Comparison of ENCODE assay signal across 8 cellular contexts in genomic region chr10:103854265-103854686, GRCh38. TPM values are rescaled to one million over a fixed set of nuclear protein-coding genes. Genes with fewer than 3 reads are reported as not detected.
A peak's percentile ranks its signal among the peaks of the same experiment; 100 is the strongest.
DNase-seq lines count a peak whose midpoint lies in the region; ATAC-seq, FAIRE-seq and TF ChIP-seq lines count a peak whose summit lies in the region.

No MANE protein-coding gene starts in this region.

- peak overlapping the region; percentile 35 for H3K27ac Mint-ChIP-seq in activated T-cell treated with anti-CD3 and anti-CD28 coated beads, Interleukin-2, amount 50 U/mL, for 24 hours

- no peaks in the 10 kb centered on the region for H4K20me1 ChIP-seq in GM12878 (ENCODE audit: control insufficient read depth, insufficient read depth)

- in situ Hi-C loops in GM12878 (cut with MboI), result no loop called here

- peak overlapping the region; percentile 76 for H3K4me3 Mint-ChIP-seq in activated T-cell treated with anti-CD3 and anti-CD28 coated beads, Interleukin-2, amount 50 U/mL, for 24 hours

- TF ChIP-seq CTCF in GM12878 (IDR thresholded peaks at IDR 0.05 in 2 of 3, conservative IDR thresholded peaks at IDR 0.05 in 1 of 3; ENCODE audit: control insufficient read depth in 2 of 3, extremely low read depth in 1 of 3, insufficient read depth in 1 of 3, low read depth in 3 of 3, low read length in 3 of 3) (no peak), liver (IDR thresholded peaks at IDR 0.05; ENCODE audit: low read depth, low read length, missing input control) (no peak), tibial artery (IDR thresholded peaks at IDR 0.05) (no peak)

- H3K4me3 ChIP-seq in GM12878 (no peak overlapping the region), liver (ENCODE audit: low read depth in 1 of 3, low read length in 3 of 3) (peak overlapping the region; percentile 60 to 78 (median 66)), tibial artery (peak overlapping the region; percentile 57 to 61)

- H3K4me1 ChIP-seq in GM12878 (ENCODE audit: control insufficient read depth, insufficient read depth, low read length), result no peaks in the 10 kb centered on the region; the same call in 1 of the 2 replicates
- H3K4me1 ChIP-seq in liver (ENCODE audit: control insufficient read depth in 4 of 4, insufficient read depth in 4 of 4, low read length in 3 of 4), result peaks cover 7 to 38% (median 27%) of the 10 kb centered on the region in 4 donors
- H3K4me1 ChIP-seq in tibial artery, result peaks cover 0 to 65% (median 41%) of the 10 kb centered on the region in 4 donors

- DNase-seq in activated T-cell treated with anti-CD3 and anti-CD28 coated beads, Interleukin-2, amount 50 U/mL, for 24 hours, result no peak
- no peak for DNase-seq in activated T-cell treated with anti-CD3 and anti-CD28 coated beads, Interleukin-2, amount 50 U/mL, for 48 hours
- DNase-seq in GM12878 (ENCODE audit: low read depth, low spot score) (no peak), tibial artery (peak in 1 of 2 donors; percentile 67), NCI-H2081 (lab: John Stamatoyannopoulos, UW) (no peak), HTR-8/SVneo (ENCODE audit: insufficient read length, low spot score) (no peak)

- H3K4me1 Mint-ChIP-seq in activated T-cell treated with anti-CD3 and anti-CD28 coated beads, Interleukin-2, amount 50 U/mL, for 24 hours (ENCODE audit: low read depth), result peaks cover 12% of the 10 kb centered on the region

- no peak overlapping the region for H2AFZ ChIP-seq in GM12878 (ENCODE audit: control insufficient read depth, low read depth, low read length)

- H3K27me3 Mint-ChIP-seq in activated T-cell treated with anti-CD3 and anti-CD28 coated beads, Interleukin-2, amount 50 U/mL, for 24 hours, result peaks cover 47% of the 10 kb centered on the region

- CTCF ChIA-PET in GM12878 (lab: Yijun Ruan, JAX), result interaction anchor here (1.1 to 3.2 kb wide), 2 partner anchors 141 to 366 kb away, joined by 3 to 17 read pairs; no protein-coding TSS in a partner anchor

- WGBS in GM12878 (ENCODE audit: insufficient coverage, insufficient replicate concordance, low lambda C conversion rate, missing lambda C conversion rate), result 1% methylated on average over 13 of the region's 13 CpGs
- 25% methylated on average over 13 of the region's 13 CpGs for WGBS in liver

- TF ChIP-seq EP300 in GM12878 (IDR thresholded peaks at IDR 0.05; ENCODE audit: borderline replicate concordance in 1 of 2, control insufficient read depth in 1 of 2, low read depth in 2 of 2, low read length in 2 of 2), result no peak

- RAD21 ChIA-PET in GM12878 (lab: Charles Lee; ENCODE audit: unreplicated experiment), result interaction anchor here (1.2 to 3.6 kb wide), 3 partner anchors 72 to 141 kb away, joined by 3 to 14 read pairs (median 3); no protein-coding TSS in a partner anchor

- no TSS peak for BruUV-seq in GM12878 (replicated peaks; lab: Mats Ljungman, UMichigan)

- no peak overlapping the region for H3K27ac ChIP-seq in GM12878 (ENCODE audit: control insufficient read depth, insufficient read depth)
- H3K27ac ChIP-seq in liver (ENCODE audit: low read depth in 1 of 2, low read length in 2 of 2), result peak overlapping the region in 1 of 2 donors; percentile 23
- peak overlapping the region; percentile 55 to 62 for H3K27ac ChIP-seq in tibial artery

- SMC1A ChIA-PET in GM12878 (lab: Charles Lee; ENCODE audit: uncharacterized antibody, unreplicated experiment), result interaction anchor here (1.2 to 2.5 kb wide), 2 partner anchors 40 to 141 kb away, joined by 4 to 13 read pairs; no protein-coding TSS in a partner anchor

- H3K9ac ChIP-seq in GM12878 (ENCODE audit: control insufficient read depth, insufficient read depth, low read length), result no peak overlapping the region
- H3K9ac ChIP-seq in liver (ENCODE audit: low read depth in 1 of 2, low read length in 2 of 2), result no peak overlapping the region

- TF ChIP-seq POLR2A in GM12878 (IDR thresholded peaks at IDR 0.05; ENCODE audit: low read depth, low read length), result no peak

- H3K36me3 ChIP-seq in GM12878 (ENCODE audit: control insufficient read depth in 2 of 2, insufficient read depth in 2 of 2, low read length in 1 of 2) (no peaks in the 10 kb centered on the region), liver (ENCODE audit: control insufficient read depth in 4 of 4, insufficient read depth in 3 of 4, low read depth in 1 of 4, low read length in 3 of 4) (no peaks in the 10 kb centered on the region), tibial artery (no peaks in the 10 kb centered on the region)

- H3K9me3 ChIP-seq in GM12878 (replicated peaks; ENCODE audit: control insufficient read depth, insufficient read depth, low read length) (no peaks in the 10 kb centered on the region), liver (ENCODE audit: control insufficient read depth in 4 of 4, low read length in 3 of 4) (no peaks in the 10 kb centered on the region), tibial artery (no peaks in the 10 kb centered on the region)

- H3K27me3 ChIP-seq in GM12878 (replicated peaks in 1 of 2; ENCODE audit: control insufficient read depth in 2 of 2, insufficient read depth in 2 of 2, low read length in 1 of 2), result peaks cover 10 to 18% of the 10 kb centered on the region in 2 experiments
- H3K27me3 ChIP-seq in liver (ENCODE audit: control insufficient read depth in 4 of 4, insufficient read depth in 4 of 4, low read length in 3 of 4), result no peaks in the 10 kb centered on the region
- H3K27me3 ChIP-seq in tibial artery, result no peaks in the 10 kb centered on the region

- no peak overlapping the region for H3K4me2 ChIP-seq in GM12878 (ENCODE audit: control insufficient read depth, insufficient read depth)

- FAIRE-seq in GM12878 (lab: Jason Lieb, UNC) (no peak), HTR-8/SVneo (lab: Jason Lieb, UNC) (no peak)

- H3K79me2 ChIP-seq in GM12878 (ENCODE audit: control insufficient read depth, insufficient read depth, low read length), result no peaks in the 10 kb centered on the region

- H3K36me3 Mint-ChIP-seq in activated T-cell treated with anti-CD3 and anti-CD28 coated beads, Interleukin-2, amount 50 U/mL, for 24 hours (ENCODE audit: low read depth), result no peaks in the 10 kb centered on the region

- intact Hi-C loops in GM12878 (cut with micrococcal nuclease; ENCODE audit: unreplicated experiment), result no loop called here
- intact Hi-C loops in tibial artery (cut with DNase I; ENCODE audit: low total_unique reads), result loop anchor here (10.0 kb wide), 1 partner anchor 249 kb away; no protein-coding TSS in a partner anchor

- ATAC-seq in GM12878 (no peak; the same call in 2 of the 3 replicates), HG03280 (IDR thresholded peaks at IDR 0.05; ENCODE audit: unreplicated experiment) (no peak)

- TF ChIP-seq RAD21 in GM12878 (IDR thresholded peaks at IDR 0.05; ENCODE audit: insufficient read depth, low read depth, low read length) (no peak), liver (IDR thresholded peaks at IDR 0.05) (no peak)

- no peaks in the 10 kb centered on the region for H3K9me3 Mint-ChIP-seq in activated T-cell treated with anti-CD3 and anti-CD28 coated beads, Interleukin-2, amount 50 U/mL, for 24 hours

- POLR2A ChIA-PET in GM12878 (lab: Charles Lee), result no interaction called here

TF ChIP-seq in GM12878, 131 proteins besides CTCF, POLR2A, EP300 and RAD21 (continues in another document):
- TF ChIP-seq MEF2A (IDR thresholded peaks at IDR 0.05; ENCODE audit: insufficient read depth, low read depth, low read length) (no peak), NR2C1 (IDR thresholded peaks at IDR 0.05) (no peak), SIX5 (IDR thresholded peaks at IDR 0.05; ENCODE audit: low read depth, low read length, severe bottlenecking) (no peak), IKZF1 (conservative IDR thresholded peaks at IDR 0.05) (0 out of 2 replicates have a peak, but pooled peaks have one; percentile 8)

TF ChIP-seq in liver, 16 proteins besides CTCF, POLR2A, EP300 and RAD21:
- no peak for TF ChIP-seq GABPA (IDR thresholded peaks at IDR 0.05 in 1 of 2, conservative IDR thresholded peaks at IDR 0.05 in 1 of 2)
- peak; percentile 34 for TF ChIP-seq NR2F2 (IDR thresholded peaks at IDR 0.05)

RNA-seq across cellular contexts. Expression of gene SH3PXD2A, which starts 1.1 kb away (rescaled TPM):
- 22.2 and 24.4 TPM in 2 replicates for total RNA-seq in GM12878 (2013; cell fraction: nucleolus; rRNA removed)
- total RNA-seq in GM12878 (2014; rRNA removed) (2.9 and 3.6 TPM in 2 replicates), GM12878 (2014; rRNA removed; fragmentation: Illumina TruSeq; extraction: Trizol) (4.5 and 4.7 TPM in 2 replicates), GM12878 (2021) (12.0 and 14.0 TPM in 2 replicates), liver (1 to 10 TPM; 4.5 to 5.5 TPM)
- 2.6 TPM for polyA plus RNA-seq in GM12878 (2011; ENCODE audit: low read depth)
- polyA plus RNA-seq in GM12878 (2011; rRNA removed) (3.9 and 5.1 TPM in 2 replicates), GM12878 (2014; fragmentation: Illumina TruSeq; extraction: Trizol) (6.3 and 7.1 TPM in 2 replicates), GM12878 (2014; fragmentation: Nextera tagmentation; extraction: Ambion mirVana) (under 1 TPM; 0.63 to 0.75 TPM), GM12878 (2014; rRNA removed) (6.4 and 7.3 TPM in 2 replicates), GM12878 (2016; fragmentation: Nextera tagmentation; extraction: Ambion mirVana) (1 to 10 TPM; 3.7 to 4.1 TPM), liver (1 to 10 TPM in 1 of 2 donors, under 1 TPM in 1; 0.82 to 3.3 TPM)
- polyA plus RNA-seq in GM12878 (2011; cell fraction: cytosol; rRNA removed), result 4.6 and 5.4 TPM in 2 replicates
- polyA plus RNA-seq in GM12878 (2011; cell fraction: nucleus; rRNA removed), result 16.9 and 21.7 TPM in 2 replicates
- 4.2 and 5.8 TPM in 2 replicates for polyA plus RNA-seq in GM12878 (2012)
- 5.4 and 10.1 TPM in 2 replicates for polyA minus RNA-seq in GM12878 (2011; rRNA and poly(A)+ RNA removed)
- polyA minus RNA-seq in GM12878 (2011; cell fraction: cytosol; rRNA and poly(A)+ RNA removed), result 4.7 and 5.6 TPM in 2 replicates
- polyA minus RNA-seq in GM12878 (2011; cell fraction: nucleus; rRNA and poly(A)+ RNA removed), result 3.3 and 5.7 TPM in 2 replicates
